ENCODE assay signal across 10 cellular contexts in the genomic region with DNA sequence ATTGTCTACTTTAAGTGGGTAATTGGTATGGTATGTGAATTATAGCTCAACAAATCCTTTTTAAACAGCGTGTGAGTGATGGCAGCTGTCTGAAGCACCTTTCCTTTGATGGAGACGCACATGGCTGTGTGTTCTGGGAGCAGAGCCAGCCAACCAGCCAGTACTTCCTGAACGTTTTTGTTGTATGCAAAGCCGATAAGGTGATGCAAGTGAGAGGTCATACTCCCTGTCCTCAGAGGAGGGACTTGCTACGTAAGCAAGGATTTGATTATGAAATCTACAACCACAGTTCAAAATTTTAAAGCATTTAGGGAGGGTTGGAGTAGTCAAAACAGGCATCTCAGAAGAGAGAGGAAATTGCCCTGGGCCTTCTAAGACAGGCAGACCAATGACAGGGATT. TPM values are rescaled to one million over a fixed set of nuclear protein-coding genes. Genes with fewer than 3 reads are reported as not detected.
DNase-seq lines count a peak whose midpoint lies in the region; ATAC-seq and TF ChIP-seq lines count a peak whose summit lies in the region.
"Had no signal": no experiment of that assay in that cellular context is flagged by ENCODE, and none has a peak within 500 bp of the region (broad histone marks: within the 10 kb centered on the region; RNA-seq: fewer than 3 reads in every experiment).

No MANE protein-coding gene starts in this region.

- ATAC-seq in activated CD4-positive, alpha-beta T cell treated with anti-CD3 and anti-CD28 coated beads for 36 hours = peak; percentile 33
- ATAC-seq in activated naive CD8-positive, alpha-beta T cell treated with anti-CD3 and anti-CD28 coated beads, Interleukin-2, amount 50 U/mL, for 24 hours = no peak
- ATAC-seq in HG02970 (IDR thresholded peaks at IDR 0.05; ENCODE audit: low FRiP score, unreplicated experiment) = no peak

- no peaks in the 10 kb centered on the region for H3K27me3 ChIP-seq in esophagus squamous epithelium
- H3K27me3 ChIP-seq: dorsolateral prefrontal cortex had no signal

- no peak for DNase-seq in activated CD4-positive, alpha-beta T cell treated with anti-CD3 and anti-CD28 coated beads for 36 hours
- no peak for DNase-seq in activated CD4-positive, alpha-beta T cell treated with anti-CD3 and anti-CD28 coated beads for 1 hour
- peak; percentile 62 for DNase-seq in NCI-H748 (lab: John Stamatoyannopoulos, UW; ENCODE audit: unreplicated experiment)
- DNase-seq in esophagus squamous epithelium (lab: John Stamatoyannopoulos, UW) = no peak
- DNase-seq in stromal cell of bone marrow (ENCODE audit: low read depth) = peak; percentile 17
- DNase-seq in nephron progenitor cell = no peak
- DNase-seq in activated naive CD8-positive, alpha-beta T cell treated with anti-CD3 and anti-CD28 coated beads, Interleukin-2, amount 50 U/mL, for 24 hours = no peak

- TF ChIP-seq POLR2A in esophagus squamous epithelium (IDR thresholded peaks at IDR 0.05) = no peak

- CTCF ChIA-PET in activated CD4-positive, alpha-beta T cell treated with anti-CD3 and anti-CD28 coated beads for 36 hours (lab: Charles Lee) = interaction anchor here (1.0 kb wide), 1 partner anchor 10 kb away, joined by 5 read pairs; no protein-coding TSS in a partner anchor

- no peak overlapping the region for H3K4me3 ChIP-seq in esophagus squamous epithelium
- H3K4me3 ChIP-seq: dorsolateral prefrontal cortex had no signal

- peaks cover 0 to 48% (median 10%) of the 10 kb centered on the region in 3 donors for H3K4me1 ChIP-seq in esophagus squamous epithelium

- H3K9me3 ChIP-seq in esophagus squamous epithelium = no peaks in the 10 kb centered on the region

- no peaks in the 10 kb centered on the region for H3K4me1 Mint-ChIP-seq in activated CD4-positive, alpha-beta T cell treated with anti-CD3 and anti-CD28 coated beads for 36 hours
- H3K4me1 Mint-ChIP-seq in nephron progenitor cell = peaks cover 5% of the 10 kb centered on the region
- H3K4me1 Mint-ChIP-seq in activated naive CD8-positive, alpha-beta T cell treated with anti-CD3 and anti-CD28 coated beads, Interleukin-2, amount 50 U/mL, for 24 hours = no peaks in the 10 kb centered on the region

- no peak overlapping the region for H3K4me3 Mint-ChIP-seq in activated CD4-positive, alpha-beta T cell treated with anti-CD3 and anti-CD28 coated beads for 36 hours
- H3K4me3 Mint-ChIP-seq in nephron progenitor cell = no peak overlapping the region
- H3K4me3 Mint-ChIP-seq in activated naive CD8-positive, alpha-beta T cell treated with anti-CD3 and anti-CD28 coated beads, Interleukin-2, amount 50 U/mL, for 24 hours = no peak overlapping the region

- intact Hi-C loops in activated CD4-positive, alpha-beta T cell treated with anti-CD3 and anti-CD28 coated beads for 36 hours (cut with DNase I, micrococcal nuclease) = no loop called here
- intact Hi-C loops in esophagus squamous epithelium (cut with DNase I) = no loop called here

- no peak for TF ChIP-seq CTCF in esophagus squamous epithelium (IDR thresholded peaks at IDR 0.05)
- TF ChIP-seq CTCF in nephron progenitor cell (IDR thresholded peaks at IDR 0.05) = no peak

- no peaks in the 10 kb centered on the region for H3K36me3 Mint-ChIP-seq in activated CD4-positive, alpha-beta T cell treated with anti-CD3 and anti-CD28 coated beads for 36 hours (ENCODE audit: low read depth)
- H3K36me3 Mint-ChIP-seq in nephron progenitor cell (ENCODE audit: low read depth) = no peaks in the 10 kb centered on the region
- H3K36me3 Mint-ChIP-seq in activated naive CD8-positive, alpha-beta T cell treated with anti-CD3 and anti-CD28 coated beads, Interleukin-2, amount 50 U/mL, for 24 hours (ENCODE audit: low read depth) = no peaks in the 10 kb centered on the region

- 8 to 13% methylated on average over 3 to 5 of the region's 5 CpGs for WGBS in esophagus squamous epithelium, 2 donors

- peak overlapping the region; percentile 70 to 89 (median 85) for H3K27ac ChIP-seq in esophagus squamous epithelium
- H3K27ac ChIP-seq: KMS-11 had no signal

- H3K9me3 Mint-ChIP-seq in activated CD4-positive, alpha-beta T cell treated with anti-CD3 and anti-CD28 coated beads for 36 hours (ENCODE audit: low read depth) = no peaks in the 10 kb centered on the region
- no peaks in the 10 kb centered on the region for H3K9me3 Mint-ChIP-seq in nephron progenitor cell
- no peaks in the 10 kb centered on the region for H3K9me3 Mint-ChIP-seq in activated naive CD8-positive, alpha-beta T cell treated with anti-CD3 and anti-CD28 coated beads, Interleukin-2, amount 50 U/mL, for 24 hours

- H3K27me3 Mint-ChIP-seq in activated CD4-positive, alpha-beta T cell treated with anti-CD3 and anti-CD28 coated beads for 36 hours = peaks cover 4% of the 10 kb centered on the region
- peaks cover 6% of the 10 kb centered on the region for H3K27me3 Mint-ChIP-seq in nephron progenitor cell (ENCODE audit: low read depth, poor library complexity)
- peaks cover 2% of the 10 kb centered on the region for H3K27me3 Mint-ChIP-seq in activated naive CD8-positive, alpha-beta T cell treated with anti-CD3 and anti-CD28 coated beads, Interleukin-2, amount 50 U/mL, for 24 hours

- POLR2A ChIA-PET in activated CD4-positive, alpha-beta T cell treated with anti-CD3 and anti-CD28 coated beads for 36 hours (lab: Charles Lee) = no interaction called here

- H3K27ac Mint-ChIP-seq in activated CD4-positive, alpha-beta T cell treated with anti-CD3 and anti-CD28 coated beads for 36 hours = no peak overlapping the region
- H3K27ac Mint-ChIP-seq in nephron progenitor cell = no peak overlapping the region
- H3K27ac Mint-ChIP-seq in activated naive CD8-positive, alpha-beta T cell treated with anti-CD3 and anti-CD28 coated beads, Interleukin-2, amount 50 U/mL, for 24 hours = no peak overlapping the region

- no peaks in the 10 kb centered on the region for H3K36me3 ChIP-seq in esophagus squamous epithelium

RNA-seq across cellular contexts. Expression of gene ARHGEF4, which starts 28.1 kb away (rescaled TPM):
- total RNA-seq in activated CD4-positive, alpha-beta T cell treated with anti-CD3 and anti-CD28 coated beads for 36 hours = 1 to 10 TPM; 1.2 to 1.9 TPM
- 10 to 100 TPM; 52.8 to 82.4 (median 73.3) TPM for total RNA-seq in esophagus squamous epithelium

Comparison
In these comparisons a context has a peak if more than half of its experiments do, and no peak if none do; other contexts are left out.
1. DNase-seq: peak in NCI-H748 (single experiment) and stromal cell of bone marrow (single experiment); none in activated CD4-positive, alpha-beta T cell treated with anti-CD3 and anti-CD28 coated beads for 36 hours (single experiment), activated CD4-positive, alpha-beta T cell treated with anti-CD3 and anti-CD28 coated beads for 1 hour (single experiment), esophagus squamous epithelium (single experiment), nephron progenitor cell (single experiment) and activated naive CD8-positive, alpha-beta T cell treated with anti-CD3 and anti-CD28 coated beads, Interleukin-2, amount 50 U/mL, for 24 hours (single experiment).
2. RNA of gene ARHGEF4, which starts 28.1 kb away (total RNA-seq): 52.8 to 82.4 TPM in esophagus squamous epithelium; 1.2 to 1.9 TPM in activated CD4-positive, alpha-beta T cell treated with anti-CD3 and anti-CD28 coated beads for 36 hours; every median in the first group is over 10 times any median in the second.